In genomic region chr16:56931769-56932587, GRCh38 we compare ENCODE assay signal across 8 cellular contexts. TPM values are rescaled to one million over a fixed set of nuclear protein-coding genes. Genes with fewer than 3 reads are reported as not detected.
A peak's percentile ranks its signal among the peaks of the same experiment; 100 is the strongest.
DNase-seq lines count a peak whose midpoint lies in the region; ATAC-seq lines count a peak whose summit lies in the region.

Gene HERPUD1, plus strand, starts transcription at chr16:56932142. Its CDS starts 103 bp downstream, at chr16:56932245.

- H3K27ac ChIP-seq in BLaER1 treated with 17β-estradiol and CSF1 and Interleukin-3, amounts not matched to agents 10 nM and 100 nM: peak within 1 kb of the TSS; percentile 91 to 100 (median 94)

- POLR2A ChIA-PET in activated CD4-positive, alpha-beta T cell treated with anti-CD3 and anti-CD28 coated beads, Interleukin-2, amount 10 ng/mL, durations not matched to agents 7 days and 5 days (lab: Charles Lee): interaction anchor here (0.6 to 1.4 kb wide), 8 partner anchors 12 to 63 kb away, joined by 3 to 8 read pairs (median 3); no protein-coding TSS in a partner anchor

- peak within 1 kb of the TSS; percentile 99 for H3K4me3 Mint-ChIP-seq in activated CD4-positive, alpha-beta T cell treated with anti-CD3 and anti-CD28 coated beads, Interleukin-2, amount 10 ng/mL, durations not matched to agents 7 days and 5 days

- H4K20me1 ChIP-seq in BLaER1 treated with 17β-estradiol and CSF1 and Interleukin-3, amounts not matched to agents 10 nM and 100 nM: peaks cover 44 to 50% (median 48%) of the 10 kb centered on the region in 11 experiments

- H3K36me3 ChIP-seq in BLaER1 treated with 17β-estradiol and CSF1 and Interleukin-3, amounts not matched to agents 10 nM and 100 nM: peaks cover 30 to 41% (median 39%) of the 10 kb centered on the region in 11 experiments

- CTCF ChIA-PET in activated CD4-positive, alpha-beta T cell treated with anti-CD3 and anti-CD28 coated beads, Interleukin-2, amount 10 ng/mL, durations not matched to agents 7 days and 5 days (lab: Charles Lee): interaction anchor here (1.3 to 1.9 kb wide), 4 partner anchors 10 to 213 kb away, joined by 3 to 5 read pairs (median 4); no protein-coding TSS in a partner anchor

- H3K9me3 ChIP-seq in BLaER1 treated with 17β-estradiol and CSF1 and Interleukin-3, amounts not matched to agents 10 nM and 100 nM (replicated peaks in 1 of 11): no peaks in the 10 kb centered on the region

- H3K9ac ChIP-seq in BLaER1 treated with 17β-estradiol and CSF1 and Interleukin-3, amounts not matched to agents 10 nM and 100 nM: peak within 1 kb of the TSS; percentile 94 to 100 (median 97)

- H3K9me3 Mint-ChIP-seq in activated CD4-positive, alpha-beta T cell treated with anti-CD3 and anti-CD28 coated beads, Interleukin-2, amount 10 ng/mL, durations not matched to agents 7 days and 5 days: no peaks in the 10 kb centered on the region

- peak; percentile 96 for DNase-seq in NCI-H69 (lab: John Stamatoyannopoulos, UW)
- DNase-seq in activated CD4-positive, alpha-beta T cell treated with anti-CD3 and anti-CD28 coated beads, Interleukin-2, amount 10 ng/mL, durations not matched to agents 7 days and 5 days: peak; percentile 99
- peak; percentile 57 for DNase-seq in cortex of kidney (lab: John Stamatoyannopoulos, UW)
- peak; percentile 100 for DNase-seq in left lobe of liver (ENCODE audit: low spot score)
- DNase-seq in stimulated activated CD4-positive, alpha-beta T cell treated with anti-CD3 and anti-CD28 coated beads, Interleukin-2, amount 100 ng/mL, for 4 hours (ENCODE audit: low read depth): peak; percentile 99

- no peaks in the 10 kb centered on the region for H3K27me3 ChIP-seq in BLaER1 treated with 17β-estradiol and CSF1 and Interleukin-3, amounts not matched to agents 10 nM and 100 nM

- peaks cover 47 to 75% (median 69%) of the 10 kb centered on the region in 10 experiments for H3K4me1 ChIP-seq in BLaER1 treated with 17β-estradiol and CSF1 and Interleukin-3, amounts not matched to agents 10 nM and 100 nM

- H3K36me3 Mint-ChIP-seq in activated CD4-positive, alpha-beta T cell treated with anti-CD3 and anti-CD28 coated beads, Interleukin-2, amount 10 ng/mL, durations not matched to agents 7 days and 5 days (ENCODE audit: low read depth): peaks cover 41% of the 10 kb centered on the region

- ATAC-seq in GM19328 (IDR thresholded peaks at IDR 0.05; ENCODE audit: unreplicated experiment): peak; percentile 90
- ATAC-seq in HG03520 (IDR thresholded peaks at IDR 0.05; ENCODE audit: unreplicated experiment): peak; percentile 83
- peak; percentile 87 for ATAC-seq in left lobe of liver

- H3K4me3 ChIP-seq in BLaER1 treated with 17β-estradiol and CSF1 and Interleukin-3, amounts not matched to agents 10 nM and 100 nM: peak within 1 kb of the TSS; percentile 88 to 100 (median 97)

- H3K4me2 ChIP-seq in BLaER1 treated with 17β-estradiol and CSF1 and Interleukin-3, amounts not matched to agents 10 nM and 100 nM: peak within 1 kb of the TSS; percentile 86 to 99 (median 95)

- peaks cover 37% of the 10 kb centered on the region for H3K4me1 Mint-ChIP-seq in activated CD4-positive, alpha-beta T cell treated with anti-CD3 and anti-CD28 coated beads, Interleukin-2, amount 10 ng/mL, durations not matched to agents 7 days and 5 days

- H3K27ac Mint-ChIP-seq in activated CD4-positive, alpha-beta T cell treated with anti-CD3 and anti-CD28 coated beads, Interleukin-2, amount 10 ng/mL, durations not matched to agents 7 days and 5 days: peak within 1 kb of the TSS; percentile 99

- no peaks in the 10 kb centered on the region for H3K27me3 Mint-ChIP-seq in activated CD4-positive, alpha-beta T cell treated with anti-CD3 and anti-CD28 coated beads, Interleukin-2, amount 10 ng/mL, durations not matched to agents 7 days and 5 days

RNA-seq across cellular contexts. Expression of gene HERPUD1, which starts in this region (rescaled TPM):
- 100 to 1,000 TPM in 1 of 2 experiments, 10 to 100 TPM in 1; 81.3 to 113 TPM for total RNA-seq in activated CD4-positive, alpha-beta T cell treated with anti-CD3 and anti-CD28 coated beads, Interleukin-2, amount 10 ng/mL, durations not matched to agents 7 days and 5 days
- 122 TPM for total RNA-seq in left lobe of liver

Comparison
In these comparisons a context has a peak if more than half of its experiments do, and no peak if none do; other contexts are left out.
1. Peak in every context shown above with its lines: DNase-seq, ATAC-seq, H3K4me3 ChIP-seq and H3K27ac ChIP-seq.